In the genomic region with DNA sequence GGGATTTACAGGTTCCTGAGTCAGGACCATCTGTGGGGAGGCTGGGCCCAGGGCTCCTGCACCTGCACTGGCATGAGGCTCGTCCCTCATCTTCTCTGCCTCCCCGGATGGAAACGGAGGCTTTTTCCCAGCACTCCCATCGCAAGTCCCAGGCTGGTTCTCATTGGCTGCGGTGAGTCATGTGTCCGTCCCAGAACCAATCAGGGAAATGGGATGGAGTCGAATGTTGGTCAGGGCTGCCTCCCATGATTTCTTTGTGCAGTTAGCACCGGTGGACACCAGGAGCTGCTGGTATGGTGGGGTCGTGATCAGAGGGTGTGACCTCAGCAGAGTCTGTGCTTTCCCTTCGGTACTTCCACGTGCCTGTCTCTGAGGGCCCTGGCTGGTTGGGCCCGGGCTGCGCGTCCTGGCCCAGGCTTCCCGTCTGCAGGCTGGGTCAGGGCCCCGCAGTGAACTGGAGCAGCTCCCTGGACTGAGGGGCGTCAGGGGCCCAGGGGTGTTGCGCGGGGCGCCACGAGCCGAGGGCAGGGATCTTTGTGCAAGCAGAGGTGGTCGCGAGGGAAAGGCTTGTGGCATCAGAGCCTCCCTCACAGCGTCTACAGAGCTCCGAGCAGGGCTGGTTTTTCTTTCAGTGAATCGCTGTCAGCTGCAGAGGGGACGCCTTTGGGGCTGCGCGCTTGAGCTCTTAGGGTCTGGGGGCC, we compare ENCODE assay signal across 22 cellular contexts.
A peak's percentile ranks its signal among the peaks of the same experiment; 100 is the strongest.
DNase-seq lines count a peak whose midpoint lies in the region; ATAC-seq and TF ChIP-seq lines count a peak whose summit lies in the region.
"Had no signal": no experiment of that assay in that cellular context is flagged by ENCODE, and none has a peak within 500 bp of the region (broad histone marks: within the 10 kb centered on the region; RNA-seq: fewer than 3 reads in every experiment).

No MANE protein-coding gene starts in this region.

- no peak overlapping the region for H3K27ac ChIP-seq in coronary artery
- H3K27ac ChIP-seq: brain microvascular endothelial cell, colonic mucosa, right atrium auricular region, SJCRH30, upper lobe of right lung had no signal

- H3K4me3 ChIP-seq in coronary artery, result no peak overlapping the region
- H3K4me3 ChIP-seq: colonic mucosa, right atrium auricular region, SJCRH30, upper lobe of right lung had no signal

- intact Hi-C loops in posterior vena cava (cut with DNase I), result no loop called here

- TF ChIP-seq CTCF in coronary artery (IDR thresholded peaks at IDR 0.05), result no peak

- peak; percentile 26 for DNase-seq in activated CD8-positive, alpha-beta memory T cell treated with anti-CD3 and anti-CD28 coated beads, Interleukin-2, amount 50 U/mL, for 48 hours
- DNase-seq in activated CD8-positive, alpha-beta memory T cell treated with anti-CD3 and anti-CD28 coated beads, Interleukin-2, amount 50 U/mL, for 4 hours, result no peak
- DNase-seq in HT1080 (ENCODE audit: low read depth), result peak; percentile 11
- DNase-seq in coronary artery (ENCODE audit: low spot score), result peak; percentile 54
- DNase-seq in posterior vena cava (ENCODE audit: low spot score), result peak; percentile 67
- DNase-seq: activated CD4-positive, alpha-beta T cell treated with anti-CD3 and anti-CD28 coated beads for 48 hours; activated gamma-delta T cell; brain microvascular endothelial cell; colonic mucosa; HCEC 1CT; kidney glomerular epithelial cell; naive B cell; NCI-H1048; NCI-H1930; NCI-H226; SJCRH30; stimulated activated CD8-positive, alpha-beta memory T cell treated with anti-CD3 and anti-CD28 coated beads, Interleukin-4, amount 100 ng/mL, for 48 hours; upper lobe of right lung had no signal

- ATAC-seq in HG03175 (IDR thresholded peaks at IDR 0.05; ENCODE audit: unreplicated experiment) (no peak), GM18909 (IDR thresholded peaks at IDR 0.05; ENCODE audit: poor library complexity, unreplicated experiment) (no peak), HG02840 (IDR thresholded peaks at IDR 0.05; ENCODE audit: low FRiP score, unreplicated experiment) (no peak)
- ATAC-seq: upper lobe of right lung had no signal
